Comparison of ENCODE assay signal across 23 cellular contexts in genomic region chr10:130713731-130714130, GRCh38.
"Had no signal": no experiment of that assay in that cellular context is flagged by ENCODE, and none has a peak within 500 bp of the region (broad histone marks: within the 10 kb centered on the region; RNA-seq: fewer than 3 reads in every experiment).

No MANE protein-coding gene starts in this region.

- H3K4me1 ChIP-seq: heart right ventricle, left ventricle myocardium inferior, prostate gland, tibial nerve, uterus had no signal

- H3K4me3 ChIP-seq: heart right ventricle, hepatocyte, left ventricle myocardium inferior, lung, neural progenitor cell, ovary, prostate gland, skin epidermis, tibial nerve, uterus had no signal

- H3K4me2 ChIP-seq: hepatocyte, neural progenitor cell had no signal

- DNase-seq: heart right ventricle; left ventricle myocardium inferior; mesendoderm; naive B cell; natural killer cell; nephron progenitor cell; ovary; retina; right cardiac atrium; stimulated activated CD4-positive, alpha-beta T cell treated with anti-CD3 and anti-CD28 coated beads, Interleukin-12 subunit alpha, Interleukin-12 subunit beta, amount 100 ng/mL, for 4 hours; stimulated activated CD4-positive, alpha-beta T cell treated with anti-CD3 and anti-CD28 coated beads, Interleukin-15, amount 100 ng/mL, for 24 hours; stimulated activated CD4-positive, alpha-beta T cell treated with anti-CD3 and anti-CD28 coated beads, Interleukin-2, amount 100 ng/mL, for 24 hours; stimulated activated CD4-positive, alpha-beta T cell treated with anti-CD3 and anti-CD28 coated beads, Interleukin-4, amount 100 ng/mL, for 24 hours; stimulated activated naive CD4-positive, alpha-beta T cell; uterus had no signal

- H3K27me3 ChIP-seq: hepatocyte, neural progenitor cell, ovary, tibial nerve, uterus had no signal

- H3K27ac ChIP-seq: heart right ventricle, hepatocyte, left ventricle myocardium inferior, neural progenitor cell, ovary, prostate gland, skin epidermis, tibial nerve, uterus had no signal

- H3K36me3 ChIP-seq: heart right ventricle, left ventricle myocardium inferior, neural progenitor cell, ovary, prostate gland, tibial nerve, uterus had no signal

- ATAC-seq: heart right ventricle; natural killer cell; right cardiac atrium; sciatic nerve; stimulated activated effector memory CD8-positive, alpha-beta T cell treated with anti-CD3 and anti-CD28 coated beads, Interleukin-12 subunit alpha, Interleukin-12 subunit beta, amount 100 ng/mL, for 72 hours had no signal

- H3K9me3 ChIP-seq: heart right ventricle, left ventricle myocardium inferior, ovary, prostate gland, uterus had no signal

- H3K9ac ChIP-seq: neural progenitor cell had no signal

- H2AFZ ChIP-seq: hepatocyte, neural progenitor cell had no signal
